In genomic region chr1:200336111-200336845, GRCh38 we compare ENCODE assay signal across 12 cellular contexts.
DNase-seq lines count a peak whose midpoint lies in the region; ATAC-seq, FAIRE-seq and TF ChIP-seq lines count a peak whose summit lies in the region.
"Had no signal": no experiment of that assay in that cellular context is flagged by ENCODE, and none has a peak within 500 bp of the region (broad histone marks: within the 10 kb centered on the region; RNA-seq: fewer than 3 reads in every experiment).

No MANE protein-coding gene starts in this region.

- POLR2A ChIA-PET in naive thymus-derived CD4-positive, alpha-beta T cell (lab: Charles Lee): interaction anchor here (0.6 kb wide), 1 partner anchor 1423 kb away, joined by 4 read pairs; no protein-coding TSS in a partner anchor

- peaks cover 0 to 1% (median 0%) of the 10 kb centered on the region in 11 donors for H3K9me3 Mint-ChIP-seq in naive thymus-derived CD4-positive, alpha-beta T cell
- H3K9me3 Mint-ChIP-seq: activated CD4-positive, alpha-beta memory T cell treated with anti-CD3 and anti-CD28 coated beads for 36 hours; immature natural killer cell had no signal

- peaks cover 13 to 30% (median 24%) of the 10 kb centered on the region in 7 donors for H3K4me1 Mint-ChIP-seq in naive thymus-derived CD4-positive, alpha-beta T cell

- no peak for ATAC-seq in naive thymus-derived CD4-positive, alpha-beta T cell
- no peak for ATAC-seq in GM21786 (IDR thresholded peaks at IDR 0.05; ENCODE audit: unreplicated experiment)

- peak overlapping the region in 2 of 10 donors; percentile 50 to 61 for H3K4me3 Mint-ChIP-seq in naive thymus-derived CD4-positive, alpha-beta T cell
- H3K4me3 Mint-ChIP-seq: activated CD4-positive, alpha-beta memory T cell treated with anti-CD3 and anti-CD28 coated beads for 36 hours; immature natural killer cell had no signal

- no peak overlapping the region for H3K27ac ChIP-seq in naive thymus-derived CD4-positive, alpha-beta T cell (ENCODE audit: low read depth, low read length)

- in situ Hi-C loops in Caki2 (cut with HindIII; ENCODE audit: low pct_unique_long_range_greater_than_20kb, low sequenced_read_pairs): no loop called here

- H3K27me3 Mint-ChIP-seq in naive thymus-derived CD4-positive, alpha-beta T cell: no peaks in the 10 kb centered on the region
- H3K27me3 Mint-ChIP-seq: activated CD4-positive, alpha-beta memory T cell treated with anti-CD3 and anti-CD28 coated beads for 36 hours had no signal

- H3K4me3 ChIP-seq in bronchial epithelial cell (ENCODE audit: low read depth, low read length): no peak overlapping the region
- H3K4me3 ChIP-seq in naive thymus-derived CD4-positive, alpha-beta T cell (ENCODE audit: low read length): no peak overlapping the region

- TF ChIP-seq CTCF in bronchial epithelial cell (IDR thresholded peaks at IDR 0.05; ENCODE audit: insufficient read depth, low read length, severe bottlenecking): no peak

- no peaks in the 10 kb centered on the region for H3K36me3 Mint-ChIP-seq in naive thymus-derived CD4-positive, alpha-beta T cell
- H3K36me3 Mint-ChIP-seq: activated CD4-positive, alpha-beta memory T cell treated with anti-CD3 and anti-CD28 coated beads for 36 hours; immature natural killer cell had no signal

- DNase-seq in Caki2 (ENCODE audit: low read depth): peak; percentile 46
- peak; percentile 54 for DNase-seq in LoVo (ENCODE audit: low spot score)
- DNase-seq in bronchial epithelial cell (ENCODE audit: low read depth): peak; percentile 90
- no peak for DNase-seq in naive thymus-derived CD4-positive, alpha-beta T cell
- DNase-seq in SIG-M5 treated with dmso at 0.1 percent for 504 hours (lab: John Stamatoyannopoulos, UW; ENCODE audit: unreplicated experiment): no peak
- DNase-seq in stimulated activated naive CD4-positive, alpha-beta T cell (lab: John Stamatoyannopoulos, UW): no peak
- DNase-seq in Ammon's horn (ENCODE audit: low spot score): no peak
- DNase-seq: activated CD4-positive, alpha-beta memory T cell treated with anti-CD3 and anti-CD28 coated beads for 36 hours; immature natural killer cell; KG1; NCI-H2171 had no signal

- peaks cover 0 to 17% of the 10 kb centered on the region in 2 donors for H3K4me1 ChIP-seq in naive thymus-derived CD4-positive, alpha-beta T cell (ENCODE audit: control insufficient read depth in 2 of 2, insufficient read depth in 2 of 2, low read length in 2 of 2)

- no peaks in the 10 kb centered on the region for H3K27me3 ChIP-seq in bronchial epithelial cell (ENCODE audit: control insufficient read depth, insufficient read depth, low read length)
- H3K27me3 ChIP-seq in naive thymus-derived CD4-positive, alpha-beta T cell (ENCODE audit: control insufficient read depth in 2 of 2, insufficient read depth in 2 of 2, low read length in 2 of 2): no peaks in the 10 kb centered on the region

- CTCF ChIA-PET in naive thymus-derived CD4-positive, alpha-beta T cell (lab: Charles Lee): no interaction called here

- no peak for FAIRE-seq in bronchial epithelial cell (lab: Jason Lieb, UNC)

- intact Hi-C loops in naive thymus-derived CD4-positive, alpha-beta T cell (cut with micrococcal nuclease): no loop called here

- H3K27ac Mint-ChIP-seq in naive thymus-derived CD4-positive, alpha-beta T cell: peak overlapping the region in 6 of 9 donors; percentile 22 to 81 (median 77)
- H3K27ac Mint-ChIP-seq: activated CD4-positive, alpha-beta memory T cell treated with anti-CD3 and anti-CD28 coated beads for 36 hours; immature natural killer cell had no signal

- H3K9me3 ChIP-seq in naive thymus-derived CD4-positive, alpha-beta T cell (ENCODE audit: control insufficient read depth in 2 of 3, low read length in 3 of 3): no peaks in the 10 kb centered on the region

- no peaks in the 10 kb centered on the region for H3K36me3 ChIP-seq in bronchial epithelial cell (ENCODE audit: control insufficient read depth, insufficient read depth, low read length)
- no peaks in the 10 kb centered on the region for H3K36me3 ChIP-seq in naive thymus-derived CD4-positive, alpha-beta T cell (ENCODE audit: control insufficient read depth in 2 of 3, insufficient read depth in 3 of 3, low read length in 3 of 3)

Comparison
In these comparisons a context has a peak if more than half of its experiments do, and no peak if none do; other contexts are left out.
1. DNase-seq: peak in Caki2 (single experiment), LoVo (single experiment) and bronchial epithelial cell (single experiment); none in naive thymus-derived CD4-positive, alpha-beta T cell (0 of 9), SIG-M5 treated with dmso at 0.1 percent for 504 hours (single experiment), stimulated activated naive CD4-positive, alpha-beta T cell (0 of 6) and Ammon's horn (single experiment).